23 cellular contexts compared by ENCODE assay signal in the genomic region with DNA sequence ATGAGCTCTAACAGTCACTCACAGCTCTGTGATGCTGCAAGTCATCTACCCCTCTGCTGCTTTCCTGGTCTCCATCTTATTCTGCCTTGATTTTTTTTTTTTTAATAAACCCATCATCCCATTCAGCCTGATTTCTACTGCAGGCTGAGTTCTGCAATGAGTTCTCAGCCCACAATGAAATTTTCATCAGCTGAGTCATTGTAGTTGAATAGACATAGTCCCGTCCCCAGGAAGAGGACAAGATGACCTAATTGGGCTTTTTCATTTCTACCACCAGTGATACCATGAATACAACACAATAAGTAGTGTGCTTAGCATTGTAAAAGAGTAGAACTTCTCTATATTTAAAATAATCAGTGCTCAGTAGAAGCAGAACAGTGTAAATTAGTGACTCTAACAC. TPM values are rescaled to one million over a fixed set of nuclear protein-coding genes. Genes with fewer than 3 reads are reported as not detected.
DNase-seq lines count a peak whose midpoint lies in the region; ATAC-seq, FAIRE-seq and TF ChIP-seq lines count a peak whose summit lies in the region.
"Had no signal": no experiment of that assay in that cellular context is flagged by ENCODE, and none has a peak within 500 bp of the region (broad histone marks: within the 10 kb centered on the region; RNA-seq: fewer than 3 reads in every experiment).

No MANE protein-coding gene starts in this region.

- H3K36me3 ChIP-seq in mesenchymal stem cell (ENCODE audit: control insufficient read depth in 1 of 2, insufficient read depth in 2 of 2, low read depth in 1 of 2, low read length in 2 of 2) = no peaks in the 10 kb centered on the region
- H3K36me3 ChIP-seq in body of pancreas (replicated peaks in 1 of 2; ENCODE audit: insufficient read depth in 1 of 2, low read depth in 2 of 2) = no peaks in the 10 kb centered on the region
- H3K36me3 ChIP-seq: gastroesophageal sphincter had no signal

- H3K23ac ChIP-seq in mesenchymal stem cell (ENCODE audit: low read length in 2 of 2) = no peak overlapping the region

- H3K27ac ChIP-seq in mesenchymal stem cell (ENCODE audit: low read length, poor library complexity, severe bottlenecking) = no peak overlapping the region
- H3K27ac ChIP-seq in body of pancreas = no peak overlapping the region
- H3K27ac ChIP-seq in caudate nucleus (ENCODE audit: low read depth, low read length) = no peak overlapping the region
- H3K27ac ChIP-seq: gastroesophageal sphincter, PC-9 had no signal

- intact Hi-C loops in body of pancreas (cut with DNase I) = no loop called here

- no peak overlapping the region for H2BK12ac ChIP-seq in mesenchymal stem cell (ENCODE audit: low read length in 2 of 2)

- TF ChIP-seq CTCF in choroid plexus epithelial cell (conservative IDR thresholded peaks at IDR 0.05; ENCODE audit: low read depth, low read length) (no peak), body of pancreas (IDR thresholded peaks at IDR 0.05) (no peak), D721Med (IDR thresholded peaks at IDR 0.05; ENCODE audit: insufficient read depth, missing control alignments) (no peak)

- no CpG with 5 or more reads among the region's 1 CpG for WGBS in mesenchymal stem cell
- WGBS in body of pancreas, 2 donors = 52 to 54% methylated on average over 1 of the region's 1 CpG

- no peak overlapping the region for H3K18ac ChIP-seq in mesenchymal stem cell (ENCODE audit: low read depth in 1 of 2, low read length in 2 of 2)

- no peak overlapping the region for H4K8ac ChIP-seq in mesenchymal stem cell (ENCODE audit: low read length)

- no peaks in the 10 kb centered on the region for H3K79me1 ChIP-seq in mesenchymal stem cell (replicated peaks; ENCODE audit: low read length, poor library complexity, severe bottlenecking)

- H2BK5ac ChIP-seq in mesenchymal stem cell (ENCODE audit: low read depth, low read length, poor library complexity, severe bottlenecking) = no peak overlapping the region

- no peaks in the 10 kb centered on the region for H3K27me3 ChIP-seq in mesenchymal stem cell (ENCODE audit: control insufficient read depth in 1 of 2, insufficient read depth in 1 of 2, low read length in 2 of 2)
- no peaks in the 10 kb centered on the region for H3K27me3 ChIP-seq in body of pancreas
- H3K27me3 ChIP-seq: gastroesophageal sphincter had no signal

- FAIRE-seq in RCC 7860 (lab: Jason Lieb, UNC) (peak; percentile 90), D721Med (lab: Jason Lieb, UNC) (no peak)
- FAIRE-seq: G401.6, GM12878 had no signal

- H3K4me3 ChIP-seq in choroid plexus epithelial cell (ENCODE audit: low read depth, low read length) (no peak overlapping the region), mesenchymal stem cell (ENCODE audit: insufficient read depth in 1 of 2, low read depth in 1 of 2, low read length in 2 of 2) (no peak overlapping the region), body of pancreas (no peak overlapping the region)
- H3K4me3 ChIP-seq: gastroesophageal sphincter, GM12878, PC-9 had no signal

- H3K9ac ChIP-seq in mesenchymal stem cell (ENCODE audit: low read length) = no peak overlapping the region

- ATAC-seq in body of pancreas (no peak), HG03135 (IDR thresholded peaks at IDR 0.05; ENCODE audit: unreplicated experiment) (no peak)
- ATAC-seq: activated naive CD4-positive, alpha-beta T cell treated with anti-CD3 and anti-CD28 coated beads, Interleukin-2, amount 50 U/mL, for 72 hours; gastroesophageal sphincter; GM12878 had no signal

- H3K4me2 ChIP-seq in mesenchymal stem cell (ENCODE audit: low read length, poor library complexity, severe bottlenecking) = no peak overlapping the region
- H3K4me2 ChIP-seq: PC-9 had no signal

- H2BK15ac ChIP-seq in mesenchymal stem cell (ENCODE audit: low read depth, poor library complexity, severe bottlenecking) = no peak overlapping the region

- H3K14ac ChIP-seq in mesenchymal stem cell (ENCODE audit: low read length in 2 of 2) = no peak overlapping the region

- peak; percentile 87 for DNase-seq in ELR (ENCODE audit: low read depth)
- DNase-seq in RCC 7860 (ENCODE audit: low spot score) = peak; percentile 72
- peak; percentile 34 for DNase-seq in choroid plexus epithelial cell (ENCODE audit: low read depth)
- DNase-seq in mesenchymal stem cell = peak; percentile 66
- DNase-seq in body of pancreas = no peak
- DNase-seq in caudate nucleus (lab: John Stamatoyannopoulos, UW) = no peak
- no peak for DNase-seq in D721Med (ENCODE audit: insufficient read length, low spot score)
- DNase-seq: activated CD4-positive, alpha-beta T cell treated with anti-CD3 and anti-CD28 coated beads, Interleukin-2, amount 50 U/mL, for 4 hours; COR-L47; endodermal cell; KBM-7; NCI-H1105 treated with DMSO at 0.1 percent for 48 hours; NCI-H748 treated with DMSO at 0.1 percent for 48 hours; PC-9; stimulated activated CD4-positive, alpha-beta T cell treated with anti-CD3 and anti-CD28 coated beads, Interleukin-4, amount 100 ng/mL, for 4 hours; stimulated activated CD8-positive, alpha-beta memory T cell treated with anti-CD3 and anti-CD28 coated beads, Interleukin-4, amount 100 ng/mL, for 48 hours; substantia nigra had no signal

- no peak overlapping the region for H4K91ac ChIP-seq in mesenchymal stem cell (ENCODE audit: low read length)

- no peak overlapping the region for H2AK5ac ChIP-seq in mesenchymal stem cell (ENCODE audit: low read length, severe bottlenecking)

- H3K4me1 ChIP-seq in mesenchymal stem cell (ENCODE audit: control insufficient read depth, insufficient read depth, low read depth, low read length) = no peaks in the 10 kb centered on the region
- no peaks in the 10 kb centered on the region for H3K4me1 ChIP-seq in body of pancreas
- H3K4me1 ChIP-seq: gastroesophageal sphincter had no signal

- TF ChIP-seq POLR2A in body of pancreas (IDR thresholded peaks at IDR 0.05) = no peak

- H2BK120ac ChIP-seq in mesenchymal stem cell (ENCODE audit: low read depth, low read length) = no peak overlapping the region

- H3K4ac ChIP-seq in mesenchymal stem cell (ENCODE audit: low read depth in 1 of 2, low read length in 2 of 2) = no peak overlapping the region

- no peak overlapping the region for H2AFZ ChIP-seq in mesenchymal stem cell (ENCODE audit: low read depth, low read length)
- H2AFZ ChIP-seq: PC-9 had no signal

- H3K9me3 ChIP-seq in mesenchymal stem cell (ENCODE audit: control insufficient read depth, low read length) = peaks cover 5% of the 10 kb centered on the region
- no peaks in the 10 kb centered on the region for H3K9me3 ChIP-seq in body of pancreas
- H3K9me3 ChIP-seq: gastroesophageal sphincter had no signal

RNA-seq across cellular contexts. Expression of gene C3orf85, which starts 59.3 kb away (rescaled TPM):
- polyA plus RNA-seq in mesenchymal stem cell (2013, experiment 1 of 2) = not detected
- polyA plus RNA-seq in mesenchymal stem cell (2013, experiment 2 of 2) = not detected
- not detected for total RNA-seq in body of pancreas
- total RNA-seq: activated naive CD4-positive, alpha-beta T cell treated with anti-CD3 and anti-CD28 coated beads, Interleukin-2, amount 50 U/mL, for 72 hours; endodermal cell; gastroesophageal sphincter; GM12878; lower leg skin; PC-9 had no signal
- polyA plus RNA-seq: GM12878 had no signal

Comparison
In these comparisons a context has a peak if more than half of its experiments do, and no peak if none do; other contexts are left out.
1. DNase-seq: peak in ELR (single experiment), RCC 7860 (single experiment), choroid plexus epithelial cell (single experiment) and mesenchymal stem cell (single experiment); none in body of pancreas (0 of 4), caudate nucleus (0 of 61) and D721Med (single experiment).